11 cellular contexts compared by ENCODE assay signal in genomic region chr5:150497989-150498317, GRCh38. TPM values are rescaled to one million over a fixed set of nuclear protein-coding genes. Genes with fewer than 3 reads are reported as not detected.
DNase-seq lines count a peak whose midpoint lies in the region; TF ChIP-seq lines count a peak whose summit lies in the region.
"Had no signal": no experiment of that assay in that cellular context is flagged by ENCODE, and none has a peak within 500 bp of the region (broad histone marks: within the 10 kb centered on the region; RNA-seq: fewer than 3 reads in every experiment).

No MANE protein-coding gene starts in this region.

- no peak overlapping the region for H2BK15ac ChIP-seq in H9 (ENCODE audit: low read depth, low read length)

- H3K36me3 Mint-ChIP-seq in H9 (ENCODE audit: insufficient read depth in 1 of 3, low read depth in 3 of 3): peaks cover 2 to 14% (median 6%) of the 10 kb centered on the region in 3 experiments; a peak in 5 of 7 replicates

- H3K27ac Mint-ChIP-seq in H9: peak overlapping the region; percentile 78 to 97 (median 93); a peak in 5 of 7 replicates
- H3K27ac Mint-ChIP-seq: activated naive CD8-positive, alpha-beta T cell treated with anti-CD3 and anti-CD28 coated beads, Interleukin-2, amount 50 U/mL, for 24 hours had no signal

- in situ Hi-C loops in brain microvascular endothelial cell (cut with HindIII; ENCODE audit: low pct_ligation_motif_present, low sequenced_read_pairs): no loop called here

- no peak overlapping the region for H3K18ac ChIP-seq in H9 (ENCODE audit: insufficient read length, low read depth, low read length)

- no peak overlapping the region for H3K23ac ChIP-seq in H9 (ENCODE audit: insufficient read length, low read depth, low read length)

- no peak overlapping the region for H3K14ac ChIP-seq in H9 (ENCODE audit: insufficient read depth, low read length)

- H4K20me1 ChIP-seq in H9 (ENCODE audit: control insufficient read depth, insufficient read depth, insufficient read length) (no peaks in the 10 kb centered on the region), smooth muscle cell (ENCODE audit: low read depth) (peaks cover 84% of the 10 kb centered on the region)

- H3K4me1 ChIP-seq in H9 (ENCODE audit: insufficient read depth, low read length): peaks cover 8% of the 10 kb centered on the region
- H3K4me1 ChIP-seq in smooth muscle cell (ENCODE audit: low read depth): peaks cover 50% of the 10 kb centered on the region
- no peaks in the 10 kb centered on the region for H3K4me1 ChIP-seq in effector memory CD4-positive, alpha-beta T cell (ENCODE audit: control insufficient read depth, insufficient read depth, low read length, poor library complexity, severe bottlenecking)

- no peak for TF ChIP-seq CTCF in H9 (conservative IDR thresholded peaks at IDR 0.05)
- TF ChIP-seq CTCF in brain microvascular endothelial cell (IDR thresholded peaks at IDR 0.05; ENCODE audit: low read depth, low read length, missing control alignments): no peak
- TF ChIP-seq CTCF in smooth muscle cell (IDR thresholded peaks at IDR 0.05; ENCODE audit: borderline replicate concordance, insufficient read depth, poor library complexity, severe bottlenecking): no peak

- no peak overlapping the region for H2BK12ac ChIP-seq in H9 (ENCODE audit: insufficient read length, low read depth, low read length)

- no peak overlapping the region for H3T11ph ChIP-seq in H9 (ENCODE audit: low read length)

- H3K56ac ChIP-seq in H9 (ENCODE audit: insufficient read length, low read depth, low read length): no peak overlapping the region

- no peak overlapping the region for H3K4ac ChIP-seq in H9 (ENCODE audit: low read depth, low read length)

- H2AFZ ChIP-seq in H9 (ENCODE audit: low read length) (no peak overlapping the region), smooth muscle cell (ENCODE audit: low read depth) (no peak overlapping the region)

- H2BK20ac ChIP-seq in H9 (ENCODE audit: low read depth, low read length, poor library complexity, severe bottlenecking): no peak overlapping the region

- no peaks in the 10 kb centered on the region for H3K9me3 ChIP-seq in H9 (ENCODE audit: control insufficient read depth, low read depth, low read length)
- H3K9me3 ChIP-seq in smooth muscle cell (replicated peaks; ENCODE audit: low read depth): no peaks in the 10 kb centered on the region
- H3K9me3 ChIP-seq in effector memory CD4-positive, alpha-beta T cell (ENCODE audit: control insufficient read depth, low read length): no peaks in the 10 kb centered on the region

- H3K4me3 ChIP-seq in brain microvascular endothelial cell (ENCODE audit: low read depth, low read length) (peak overlapping the region; percentile 26), smooth muscle cell (no peak overlapping the region)
- H3K4me3 ChIP-seq in effector memory CD4-positive, alpha-beta T cell (ENCODE audit: insufficient read depth, low read depth, low read length, poor library complexity, severe bottlenecking): no peak overlapping the region

- no peaks in the 10 kb centered on the region for H3K23me2 ChIP-seq in H9 (ENCODE audit: insufficient read length, low read depth, low read length, poor library complexity, severe bottlenecking)

- WGBS in H9 (ENCODE audit: extremely low coverage, insufficient read length, low lambda C conversion rate): no CpG with 5 or more reads among the region's 5 CpGs
- 72% methylated on average over 5 of the region's 5 CpGs for WGBS in smooth muscle cell (ENCODE audit: low lambda C conversion rate)

- no peak overlapping the region for H4K91ac ChIP-seq in H9 (ENCODE audit: insufficient read length, low read depth, low read length)

- peaks cover 22% of the 10 kb centered on the region for H3K36me3 ChIP-seq in brain microvascular endothelial cell (replicated peaks)
- no peaks in the 10 kb centered on the region for H3K36me3 ChIP-seq in smooth muscle cell (ENCODE audit: low read depth)
- H3K36me3 ChIP-seq in effector memory CD4-positive, alpha-beta T cell (ENCODE audit: control insufficient read depth, insufficient read depth, low read length): no peaks in the 10 kb centered on the region

- H4K5ac ChIP-seq in H9 (ENCODE audit: insufficient read length, low read depth, low read length): no peak overlapping the region

- H3K79me2 ChIP-seq in H9 (ENCODE audit: insufficient read depth, low read length) (peaks cover 15% of the 10 kb centered on the region; the same call in 1 of the 2 replicates), smooth muscle cell (ENCODE audit: low read depth) (peaks cover 95% of the 10 kb centered on the region)

- no peak overlapping the region for H2BK5ac ChIP-seq in H9 (ENCODE audit: insufficient read length, low read length)

- peak overlapping the region in 1 of 2 experiments; percentile 26; a peak in 1 of 5 replicates for H3K4me3 Mint-ChIP-seq in H9
- H3K4me3 Mint-ChIP-seq: activated naive CD8-positive, alpha-beta T cell treated with anti-CD3 and anti-CD28 coated beads, Interleukin-2, amount 50 U/mL, for 24 hours had no signal

- peaks cover 10% of the 10 kb centered on the region for H3K79me1 ChIP-seq in H9 (ENCODE audit: insufficient read depth, low read depth, low read length, poor library complexity, severe bottlenecking)

- no peaks in the 10 kb centered on the region for H3K27me3 Mint-ChIP-seq in H9 (ENCODE audit: low read depth)
- H3K27me3 Mint-ChIP-seq: activated naive CD8-positive, alpha-beta T cell treated with anti-CD3 and anti-CD28 coated beads, Interleukin-2, amount 50 U/mL, for 24 hours had no signal

- no peaks in the 10 kb centered on the region for H3K27me3 ChIP-seq in H9 (ENCODE audit: insufficient read depth, low read length)
- no peaks in the 10 kb centered on the region for H3K27me3 ChIP-seq in brain microvascular endothelial cell (replicated peaks)
- H3K27me3 ChIP-seq in layer of hippocampus (ENCODE audit: control insufficient read depth, insufficient read depth, low read length): no peaks in the 10 kb centered on the region
- no peaks in the 10 kb centered on the region for H3K27me3 ChIP-seq in smooth muscle cell (ENCODE audit: low read depth)
- no peaks in the 10 kb centered on the region for H3K27me3 ChIP-seq in effector memory CD4-positive, alpha-beta T cell (replicated peaks; ENCODE audit: control insufficient read depth, insufficient read depth, low read length, poor library complexity, severe bottlenecking)

- H3K9ac ChIP-seq in H9 (ENCODE audit: extremely low read depth, insufficient read length, low read length) (no peak overlapping the region), smooth muscle cell (ENCODE audit: low read depth) (peak overlapping the region; percentile 54)

- H2AK5ac ChIP-seq in H9 (ENCODE audit: insufficient read length, low read length): no peak overlapping the region

- H3F3A ChIP-seq in smooth muscle cell (ENCODE audit: low read depth): peaks cover 14% of the 10 kb centered on the region

- no peak overlapping the region for H4K8ac ChIP-seq in H9 (replicated peaks; ENCODE audit: insufficient read length, low read depth, low read length)

- H2BK120ac ChIP-seq in H9 (ENCODE audit: low read depth, low read length, poor library complexity, severe bottlenecking): no peak overlapping the region

- peaks cover 49 to 58% of the 10 kb centered on the region in 2 experiments for H3K4me1 Mint-ChIP-seq in H9
- H3K4me1 Mint-ChIP-seq: activated naive CD8-positive, alpha-beta T cell treated with anti-CD3 and anti-CD28 coated beads, Interleukin-2, amount 50 U/mL, for 24 hours had no signal

- no peak for DNase-seq in H9
- DNase-seq in brain microvascular endothelial cell: no peak
- DNase-seq in smooth muscle cell (lab: John Stamatoyannopoulos, UW; ENCODE audit: unreplicated experiment): no peak
- DNase-seq in epidermal melanocyte (ENCODE audit: insufficient read length, low spot score): no peak
- DNase-seq in activated CD4-positive, alpha-beta T cell treated with anti-CD3 and anti-CD28 coated beads for 4 hours: no peak
- DNase-seq in DMS153 (lab: John Stamatoyannopoulos, UW): no peak
- no peak for DNase-seq in effector memory CD4-positive, alpha-beta T cell
- DNase-seq: activated CD4-positive, alpha-beta T cell treated with anti-CD3 and anti-CD28 coated beads, Interleukin-2, amount 50 U/mL, for 1 hour; activated naive CD8-positive, alpha-beta T cell treated with anti-CD3 and anti-CD28 coated beads, Interleukin-2, amount 50 U/mL, for 24 hours; NCI-H2029 had no signal

- H3K27ac ChIP-seq in H9 (ENCODE audit: insufficient read length, low read depth, low read length) (no peak overlapping the region), brain microvascular endothelial cell (peak overlapping the region; percentile 84), layer of hippocampus (ENCODE audit: low read depth, low read length) (peak overlapping the region; percentile 98), smooth muscle cell (ENCODE audit: low read depth) (peak overlapping the region; percentile 89)
- H3K27ac ChIP-seq in effector memory CD4-positive, alpha-beta T cell (ENCODE audit: insufficient read depth, low read length, poor library complexity, severe bottlenecking): no peak overlapping the region

- H3K9me3 Mint-ChIP-seq in H9: no peaks in the 10 kb centered on the region
- H3K9me3 Mint-ChIP-seq: activated naive CD8-positive, alpha-beta T cell treated with anti-CD3 and anti-CD28 coated beads, Interleukin-2, amount 50 U/mL, for 24 hours had no signal

- H3K4me2 ChIP-seq in H9 (ENCODE audit: insufficient read depth, insufficient read length, low read length): no peak overlapping the region
- H3K4me2 ChIP-seq in smooth muscle cell: peak overlapping the region; percentile 68

RNA-seq across cellular contexts. Expression of gene NDST1, which starts 10.0 kb away (rescaled TPM):
- total RNA-seq in H9 (2021) (59.2 and 65.5 TPM in 2 replicates), smooth muscle cell (53.0 and 64.6 TPM in 2 replicates)
- 32.4 and 42.1 TPM in 2 replicates for polyA plus RNA-seq in smooth muscle cell

RNA-seq across cellular contexts. Expression of gene RPS14, which starts 48.4 kb away (rescaled TPM):
- total RNA-seq in H9 (2021) (2,533 and 2,603 TPM in 2 replicates), smooth muscle cell (2,252 and 2,349 TPM in 2 replicates)
- 1,004 and 1,045 TPM in 2 replicates for polyA plus RNA-seq in smooth muscle cell

Comparison
In these comparisons a context has a peak if more than half of its experiments do, and no peak if none do; other contexts are left out.
1. H3K27ac ChIP-seq: peak in brain microvascular endothelial cell (single experiment), layer of hippocampus (single experiment) and smooth muscle cell (single experiment); none in H9 (single experiment) and effector memory CD4-positive, alpha-beta T cell (single experiment).